ENCODE assay signal across 15 cellular contexts in genomic region chr17:21719511-21720226, GRCh38. TPM values are rescaled to one million over a fixed set of nuclear protein-coding genes. Genes with fewer than 3 reads are reported as not detected.
"Had no signal": no experiment of that assay in that cellular context is flagged by ENCODE, and none has a peak within 500 bp of the region (broad histone marks: within the 10 kb centered on the region; RNA-seq: fewer than 3 reads in every experiment).

No MANE protein-coding gene starts in this region.

RNA-seq across cellular contexts. Expression of gene KCNJ18, which starts 27.3 kb away (rescaled TPM):
- total RNA-seq: activated B cell treated with CpG ODN at 0.5 μM for 24 hours; activated CD4-positive, alpha-beta memory T cell treated with anti-CD3 and anti-CD28 coated beads for 36 hours; activated CD4-positive, alpha-beta memory T cell treated with anti-CD3 and anti-CD28 coated beads, Interleukin-2, amount 10 ng/mL, durations not matched to agents 7 days and 5 days; activated CD4-positive, alpha-beta T cell treated with anti-CD3 and anti-CD28 coated beads for 36 hours; activated CD4-positive, alpha-beta T cell treated with anti-CD3 and anti-CD28 coated beads, Interleukin-2, amount 10 ng/mL, durations not matched to agents 24 days and 14 days; activated CD4-positive, alpha-beta T cell treated with anti-CD3 and anti-CD28 coated beads, Interleukin-2, amount 10 ng/mL, durations not matched to agents 7 days and 5 days; activated CD8-positive, alpha-beta memory T cell treated with anti-CD3 and anti-CD28 coated beads for 36 hours; activated CD8-positive, alpha-beta memory T cell treated with anti-CD3 and anti-CD28 coated beads, Interleukin-2, amount 10 ng/mL, durations not matched to agents 7 days and 5 days; activated CD8-positive, alpha-beta T cell treated with anti-CD3 and anti-CD28 coated beads for 36 hours; activated CD8-positive, alpha-beta T cell treated with anti-CD3 and anti-CD28 coated beads, Interleukin-2, amount 10 ng/mL, durations not matched to agents 7 days and 5 days; T-cell; T-helper 1 cell treated with Interleukin-12 subunit alpha and Interleukin-12 subunit beta and Interleukin-4 antibody, amounts not matched to agents 30 ng/mL and 1 ng/mL, for 36 hours; T-helper 17 cell; T-helper 2 cell treated with Interferon-gamma antibody and Interleukin-4, amounts not matched to agents 100 ng/mL and 5 ng/mL, for 36 hours; WTC11 had no signal
